Comparison of ENCODE assay signal across 1 cellular context in genomic region chr5:175479125-175479881, GRCh38.
TF ChIP-seq lines count a peak whose summit lies in the region.

No MANE protein-coding gene starts in this region.

TF ChIP-seq in K562, 482 proteins besides CTCF, POLR2A, EP300 and RAD21 (continued from another document and continues in another):
- TF ChIP-seq ARID3B (CRISPR knock-in tag; IDR thresholded peaks at IDR 0.05; ENCODE audit: borderline replicate concordance) (no peak), ZNF239 (CRISPR knock-in tag; IDR thresholded peaks at IDR 0.05) (no peak), DDX20 (tag; IDR thresholded peaks at IDR 0.05; ENCODE audit: low read depth) (no peak), POLR2G (IDR thresholded peaks at IDR 0.05; ENCODE audit: low read depth, low read length) (no peak), NFATC3 (IDR thresholded peaks at IDR 0.05) (no peak), ELK3 (CRISPR knock-in tag; IDR thresholded peaks at IDR 0.05) (no peak), ZNF77 (CRISPR knock-in tag; IDR thresholded peaks at IDR 0.05) (no peak), ZNF121 (CRISPR knock-in tag; conservative IDR thresholded peaks at IDR 0.05) (no peak), DACH1 (IDR thresholded peaks at IDR 0.05; ENCODE audit: partially characterized antibody) (no peak), DMBX1 (CRISPR knock-in tag; IDR thresholded peaks at IDR 0.05; ENCODE audit: borderline replicate concordance) (no peak), ARID2 (IDR thresholded peaks at IDR 0.05) (no peak), NKRF (IDR thresholded peaks at IDR 0.05; ENCODE audit: borderline replicate concordance) (no peak), SLC30A9 (CRISPR knock-in tag; IDR thresholded peaks at IDR 0.05) (no peak), THRB (CRISPR knock-in tag; conservative IDR thresholded peaks at IDR 0.05) (no peak), DIDO1 (tag; IDR thresholded peaks at IDR 0.05; ENCODE audit: low read depth) (no peak), NR0B1 (IDR thresholded peaks at IDR 0.05; ENCODE audit: partially characterized antibody) (no peak), PHTF2 (CRISPR knock-in tag; IDR thresholded peaks at IDR 0.05) (no peak), CHD1 (IDR thresholded peaks at IDR 0.05; ENCODE audit: low read length) (peak; percentile 86), NR2C1 (IDR thresholded peaks at IDR 0.05) (0 out of 2 replicates have a peak, but pooled peaks have one; percentile 5), NR2C1 (tag; IDR thresholded peaks at IDR 0.05) (no peak), CBFA2T3 (IDR thresholded peaks at IDR 0.05) (no peak), ZC3H11A (IDR thresholded peaks at IDR 0.05; ENCODE audit: low read depth, low read length) (no peak), GTF2E2 (tag; IDR thresholded peaks at IDR 0.05) (no peak), ZNF408 (CRISPR knock-in tag; IDR thresholded peaks at IDR 0.05; ENCODE audit: low read depth) (no peak), HMBOX1 (IDR thresholded peaks at IDR 0.05) (no peak), NR2C2 (CRISPR knock-in tag; IDR thresholded peaks at IDR 0.05) (no peak), NR2C2 (tag; IDR thresholded peaks at IDR 0.05) (peak; percentile 40), EP400 (IDR thresholded peaks at IDR 0.05) (peak; percentile 51; the same call in 1 of the 2 replicates), ZNF12 (CRISPR knock-in tag; IDR thresholded peaks at IDR 0.05) (no peak), NRF1 (conservative IDR thresholded peaks at IDR 0.05 in 1 of 2, IDR thresholded peaks at IDR 0.05 in 1 of 2) (peak; percentile 25 to 61), UBTF (IDR thresholded peaks at IDR 0.05; ENCODE audit: borderline replicate concordance in 1 of 2, low read depth in 2 of 2, low read length in 2 of 2) (no peak), GABPB1 (CRISPR knock-in tag; IDR thresholded peaks at IDR 0.05) (no peak), ZBTB40 (IDR thresholded peaks at IDR 0.05) (no peak), ZBTB40 (CRISPR knock-in tag; IDR thresholded peaks at IDR 0.05) (no peak), ZNF707 (CRISPR knock-in tag; conservative IDR thresholded peaks at IDR 0.05) (no peak), CREM (IDR thresholded peaks at IDR 0.05; ENCODE audit: low read depth) (no peak), REST (CRISPR knock-in tag; IDR thresholded peaks at IDR 0.05; ENCODE audit: low read depth) (no peak), TAF9B (IDR thresholded peaks at IDR 0.05; ENCODE audit: partially characterized antibody) (peak; percentile 45), SMAD3 (CRISPR knock-in tag; conservative IDR thresholded peaks at IDR 0.05) (no peak)
